26 cellular contexts compared by ENCODE assay signal in genomic region chr18:46001074-46001473, GRCh38. TPM values are rescaled to one million over a fixed set of nuclear protein-coding genes. Genes with fewer than 3 reads are reported as not detected.
A peak's percentile ranks its signal among the peaks of the same experiment; 100 is the strongest.
DNase-seq lines count a peak whose midpoint lies in the region; ATAC-seq, FAIRE-seq and TF ChIP-seq lines count a peak whose summit lies in the region.
"Had no signal": no experiment of that assay in that cellular context is flagged by ENCODE, and none has a peak within 500 bp of the region (broad histone marks: within the 10 kb centered on the region; RNA-seq: fewer than 3 reads in every experiment).

No MANE protein-coding gene starts in this region.

- FAIRE-seq in K562 (lab: Jason Lieb, UNC) = no peak
- FAIRE-seq: A204.1, GM18507, H54 had no signal

- no TSS peak for BruUV-seq in K562 (replicated peaks; lab: Mats Ljungman, UMichigan)

- POLR2A ChIA-PET in K562 (lab: Yijun Ruan, JAX) = no interaction called here

- H2AFZ ChIP-seq in Loucy (ENCODE audit: low read length) (no peak overlapping the region), K562 (ENCODE audit: low read depth, low read length) (no peak overlapping the region)

- H3K27ac ChIP-seq in K562 (ENCODE audit: extremely low read depth, low read depth, low read length) (no peak overlapping the region), neutrophil (peak overlapping the region; percentile 88)

- DNase-seq in activated naive CD4-positive, alpha-beta T cell treated with anti-CD3 and anti-CD28 coated beads, Interleukin-2, amount 50 U/mL, for 72 hours (ENCODE audit: low spot score in 2 of 2) = no peak
- DNase-seq in K562 (ENCODE audit: extremely low read depth in 1 of 4, low spot score in 3 of 4) = no peak
- DNase-seq in stimulated activated naive CD4-positive, alpha-beta T cell treated with Interleukin-2 at 50 U/mL for 16 hours (lab: John Stamatoyannopoulos, UW) = no peak
- DNase-seq: Calu3, DMS153, GDM1, MM.1S, NCI-H1048, NCI-H1417 treated with DMSO at 0.1 percent for 48 hours, NCI-H187, NCI-H2107, NCI-H510A, NCI-H748 treated with DMSO at 0.1 percent for 48 hours, SIG-M5, SK-N-SH had no signal

- H3K9me3 ChIP-seq in Loucy (ENCODE audit: insufficient read depth, low read depth, low read length) (peaks cover 4% of the 10 kb centered on the region; the same call in 1 of the 2 replicates), K562 (replicated peaks; ENCODE audit: control insufficient read depth, insufficient read depth, low read depth, low read length) (no peaks in the 10 kb centered on the region; the same call in none of the 2 replicates), neutrophil (no peaks in the 10 kb centered on the region)

- H3K4me3 ChIP-seq in Loucy (ENCODE audit: low read length, poor library complexity, severe bottlenecking) (no peak overlapping the region), K562 (no peak overlapping the region), neutrophil (ENCODE audit: low read depth in 1 of 2, low read length in 1 of 2) (no peak overlapping the region)

- H3K9ac ChIP-seq in Loucy (ENCODE audit: low read depth, low read length, poor library complexity, severe bottlenecking) = no peak overlapping the region
- H3K9ac ChIP-seq in K562 (ENCODE audit: insufficient read depth in 1 of 2, low read depth in 2 of 2, low read length in 2 of 2) = no peak overlapping the region
- H3K9ac ChIP-seq: SK-N-SH had no signal

- no peaks in the 10 kb centered on the region for H3K27me3 ChIP-seq in Loucy (ENCODE audit: insufficient read depth, low read length, poor library complexity, severe bottlenecking)
- no peaks in the 10 kb centered on the region for H3K27me3 ChIP-seq in K562 (ENCODE audit: control insufficient read depth in 2 of 2, insufficient read depth in 2 of 2, low read length in 2 of 2)
- H3K27me3 ChIP-seq in neutrophil = no peaks in the 10 kb centered on the region

- H3K36me3 ChIP-seq in Loucy (ENCODE audit: insufficient read depth, low read length) = no peaks in the 10 kb centered on the region
- peaks cover 24% of the 10 kb centered on the region; the same call in 1 of the 3 replicates for H3K36me3 ChIP-seq in K562 (ENCODE audit: control insufficient read depth, insufficient read depth, low read length)
- peaks cover 4% of the 10 kb centered on the region for H3K36me3 ChIP-seq in neutrophil

- whole genome bisulfite sequencing in K562 (ENCODE audit: insufficient coverage, low coverage, missing lambda C conversion rate) = 86% methylated on average over 1 of the region's 1 CpG

- H3F3A ChIP-seq in Loucy (ENCODE audit: low read depth) = no peaks in the 10 kb centered on the region

- H3K36me3 Mint-ChIP-seq in activated naive CD4-positive, alpha-beta T cell treated with anti-CD3 and anti-CD28 coated beads, Interleukin-2, amount 50 U/mL, for 24 hours = peaks cover 11% of the 10 kb centered on the region
- H3K36me3 Mint-ChIP-seq in activated naive CD4-positive, alpha-beta T cell treated with anti-CD3 and anti-CD28 coated beads, Interleukin-2, amount 50 U/mL, for 72 hours = peaks cover 6 to 13% of the 10 kb centered on the region in 2 donors
- H3K36me3 Mint-ChIP-seq: IgD-negative memory B cell had no signal

- H3K79me2 ChIP-seq in Loucy (ENCODE audit: insufficient read depth, low read length) (no peaks in the 10 kb centered on the region), K562 (ENCODE audit: control insufficient read depth, insufficient read depth, low read length) (no peaks in the 10 kb centered on the region)

- H3K27ac Mint-ChIP-seq in activated naive CD4-positive, alpha-beta T cell treated with anti-CD3 and anti-CD28 coated beads, Interleukin-2, amount 50 U/mL, for 24 hours = peak overlapping the region; percentile 65
- H3K27ac Mint-ChIP-seq in activated naive CD4-positive, alpha-beta T cell treated with anti-CD3 and anti-CD28 coated beads, Interleukin-2, amount 50 U/mL, for 72 hours = no peak overlapping the region
- H3K27ac Mint-ChIP-seq: B cell had no signal

- TF ChIP-seq POLR2A in K562 (conservative IDR thresholded peaks at IDR 0.05) = no peak

- intact Hi-C loops in K562 (cut with micrococcal nuclease) = no loop called here

- CTCF ChIA-PET in K562 (lab: Yijun Ruan, JAX; ENCODE audit: low intra/inter-chr PET ratio) = no interaction called here

- no peak for TF ChIP-seq RAD21 in K562 (CRISPR knock-in tag; conservative IDR thresholded peaks at IDR 0.05 in 1 of 2, IDR thresholded peaks at IDR 0.05 in 1 of 2)

- H3K9me2 ChIP-seq in Loucy (replicated peaks; ENCODE audit: low read depth, low read length) = no peaks in the 10 kb centered on the region
- H3K9me2 ChIP-seq: SK-N-SH had no signal

- H3K4me3 Mint-ChIP-seq in activated naive CD4-positive, alpha-beta T cell treated with anti-CD3 and anti-CD28 coated beads, Interleukin-2, amount 50 U/mL, for 24 hours = no peak overlapping the region
- H3K4me3 Mint-ChIP-seq: B cell, CD14-positive monocyte, IgD-negative memory B cell had no signal

- H3K9me1 ChIP-seq in K562 (ENCODE audit: control insufficient read depth, insufficient read depth, low read length) = no peaks in the 10 kb centered on the region

- no peaks in the 10 kb centered on the region for H4K20me1 ChIP-seq in Loucy (ENCODE audit: insufficient read depth, low read length, poor library complexity, severe bottlenecking)
- H4K20me1 ChIP-seq in K562 (replicated peaks; ENCODE audit: control insufficient read depth, insufficient read depth, low read length) = no peaks in the 10 kb centered on the region

- H3K9me3 Mint-ChIP-seq in activated naive CD4-positive, alpha-beta T cell treated with anti-CD3 and anti-CD28 coated beads, Interleukin-2, amount 50 U/mL, for 24 hours = peaks cover 11% of the 10 kb centered on the region
- H3K9me3 Mint-ChIP-seq in activated naive CD4-positive, alpha-beta T cell treated with anti-CD3 and anti-CD28 coated beads, Interleukin-2, amount 50 U/mL, for 72 hours = peaks cover 4 to 12% of the 10 kb centered on the region in 2 donors

- peaks cover 42% of the 10 kb centered on the region for H3K4me1 Mint-ChIP-seq in activated naive CD4-positive, alpha-beta T cell treated with anti-CD3 and anti-CD28 coated beads, Interleukin-2, amount 50 U/mL, for 24 hours

- TF ChIP-seq EP300 in K562 (IDR thresholded peaks at IDR 0.05; ENCODE audit: low read length) = no peak

- no peaks in the 10 kb centered on the region for H3K27me3 Mint-ChIP-seq in activated naive CD4-positive, alpha-beta T cell treated with anti-CD3 and anti-CD28 coated beads, Interleukin-2, amount 50 U/mL, for 24 hours
- H3K27me3 Mint-ChIP-seq: B cell, IgD-negative memory B cell had no signal

- in situ Hi-C loops in K562 (cut with MboI) = no loop called here

- TF ChIP-seq CTCF in Loucy (conservative IDR thresholded peaks at IDR 0.05; ENCODE audit: low read length) (no peak), K562 (IDR thresholded peaks at IDR 0.05 in 2 of 3, conservative IDR thresholded peaks at IDR 0.05 in 1 of 3; ENCODE audit: insufficient read depth in 2 of 3, low read depth in 1 of 3, low read length in 3 of 3) (no peak), neutrophil (IDR thresholded peaks at IDR 0.05) (no peak)

- H3K4me2 ChIP-seq in Loucy (ENCODE audit: low read depth, low read length, poor library complexity, severe bottlenecking) (peak overlapping the region; percentile 2), K562 (ENCODE audit: insufficient read depth, low read length) (no peak overlapping the region)
- H3K4me2 ChIP-seq: SK-N-SH had no signal

- H3K4me1 ChIP-seq in Loucy (ENCODE audit: insufficient read depth, low read length, poor library complexity, severe bottlenecking) (peaks cover 25% of the 10 kb centered on the region), K562 (replicated peaks in 1 of 2; ENCODE audit: control insufficient read depth in 2 of 2, insufficient read depth in 2 of 2, low read length in 2 of 2) (peaks cover 4 to 21% of the 10 kb centered on the region in 2 experiments; a peak in 4 of 5 replicates), neutrophil (ENCODE audit: control insufficient read depth in 1 of 2, insufficient read depth in 1 of 2, low read depth in 1 of 2, low read length in 1 of 2) (peaks cover 43 to 60% of the 10 kb centered on the region in 2 experiments)

- ATAC-seq in activated naive CD4-positive, alpha-beta T cell treated with anti-CD3 and anti-CD28 coated beads, Interleukin-2, amount 50 U/mL, for 72 hours = no peak
- ATAC-seq in K562 (no peak), GM19463 (IDR thresholded peaks at IDR 0.05; ENCODE audit: unreplicated experiment) (no peak), GM19467 (IDR thresholded peaks at IDR 0.05; ENCODE audit: unreplicated experiment) (no peak)

TF ChIP-seq in K562, 482 proteins besides CTCF, POLR2A, EP300 and RAD21 (continues in another document):
- TF ChIP-seq MAFK (IDR thresholded peaks at IDR 0.05; ENCODE audit: low read length) = peak; percentile 16; the same call in 1 of the 2 replicates
- TF ChIP-seq MTF1 (CRISPR knock-in tag; IDR thresholded peaks at IDR 0.05; ENCODE audit: borderline replicate concordance) = no peak
- TF ChIP-seq PML (IDR thresholded peaks at IDR 0.05; ENCODE audit: low read length) = no peak
- TF ChIP-seq ZNF511 (CRISPR knock-in tag; IDR thresholded peaks at IDR 0.05) = no peak
- no peak for TF ChIP-seq ZNF778 (CRISPR knock-in tag; IDR thresholded peaks at IDR 0.05)
- peak; percentile 82 for TF ChIP-seq ZNF316 (IDR thresholded peaks at IDR 0.05)

RNA-seq across cellular contexts. Expression of gene EPG5, which starts 33.9 kb away (rescaled TPM):
- total RNA-seq in activated naive CD4-positive, alpha-beta T cell treated with anti-CD3 and anti-CD28 coated beads, Interleukin-2, amount 50 U/mL, for 72 hours = 10 to 100 TPM; 20.9 to 34.2 TPM
- 64.4 and 123 TPM in 2 replicates for total RNA-seq in K562 (2011; cell fraction: chromatin; rRNA removed; ENCODE audit: low replicate concordance)
- total RNA-seq in K562 (2011; cell fraction: nucleolus; rRNA removed) = 26.0 and 39.5 TPM in 2 replicates
- 48.6 and 49.2 TPM in 2 replicates for total RNA-seq in K562 (2011; cell fraction: nucleoplasm; rRNA removed)
- total RNA-seq in K562 (2014; rRNA removed) (4.0 and 5.1 TPM in 2 replicates), K562 (2014; rRNA removed; fragmentation: Illumina TruSeq; extraction: Trizol) (7.9 and 10.2 TPM in 2 replicates), K562 (2015; rRNA removed; fragmentation: Illumina TruSeq; extraction: Trizol) (5.8 and 7.6 TPM in 2 replicates), K562 (2021) (9.0 and 9.1 TPM in 2 replicates)
- polyA plus RNA-seq in K562 (2011; rRNA removed) (9.7 and 10.7 TPM in 2 replicates), K562 (2014; fragmentation: Illumina TruSeq; extraction: Trizol) (5.2 and 5.8 TPM in 2 replicates), K562 (2014; fragmentation: Nextera tagmentation; extraction: Ambion mirVana) (1 to 10 TPM; 1.3 to 1.4 TPM), K562 (2014; rRNA removed) (4.1 and 6.4 TPM in 2 replicates)
- polyA plus RNA-seq in K562 (2011; cell fraction: cytosol; rRNA removed) = 8.3 and 9.0 TPM in 2 replicates
- polyA plus RNA-seq in K562 (2011; cell fraction: nucleus; rRNA removed) = 21.6 and 29.3 TPM in 2 replicates
- 3.6 and 5.3 TPM in 2 replicates for polyA plus RNA-seq in K562 (2012)
- 46.2 and 46.7 TPM in 2 replicates for polyA minus RNA-seq in K562 (2011; rRNA and poly(A)+ RNA removed)
- polyA minus RNA-seq in K562 (2011; cell fraction: cytosol; rRNA and poly(A)+ RNA removed) = 10.7 and 10.8 TPM in 2 replicates
- 24.5 and 37.9 TPM in 2 replicates for polyA minus RNA-seq in K562 (2011; cell fraction: nucleus; rRNA and poly(A)+ RNA removed)
